In genomic region chr11:116186592-116186991, GRCh38 we compare ENCODE assay signal across 8 cellular contexts.
"Had no signal": no experiment of that assay in that cellular context is flagged by ENCODE, and none has a peak within 500 bp of the region (broad histone marks: within the 10 kb centered on the region; RNA-seq: fewer than 3 reads in every experiment).

No MANE protein-coding gene starts in this region.

- DNase-seq: GM23248, GOT3, H9, HCEC 1CT, HFFc6, KG1 had no signal

- H3K9me3 Mint-ChIP-seq: H9, IgD-negative memory B cell had no signal

- H3K4me3 Mint-ChIP-seq: H9, HFFc6 had no signal

- H3K27ac Mint-ChIP-seq: HFFc6, IgD-negative memory B cell had no signal

- H3K4me3 ChIP-seq: GM23248 had no signal

- H3K4me1 Mint-ChIP-seq: IgD-negative memory B cell had no signal

- ATAC-seq: HepG2 had no signal

- H3K36me3 Mint-ChIP-seq: IgD-negative memory B cell had no signal
